Comparison of ENCODE assay signal across 22 cellular contexts in genomic region chr12:18752947-18753346, GRCh38. TPM values are rescaled to one million over a fixed set of nuclear protein-coding genes. Genes with fewer than 3 reads are reported as not detected.
DNase-seq lines count a peak whose midpoint lies in the region; ATAC-seq, FAIRE-seq and TF ChIP-seq lines count a peak whose summit lies in the region.
"Had no signal": no experiment of that assay in that cellular context is flagged by ENCODE, and none has a peak within 500 bp of the region (broad histone marks: within the 10 kb centered on the region; RNA-seq: fewer than 3 reads in every experiment).

No MANE protein-coding gene starts in this region.

- ATAC-seq in heart right ventricle (no peak), left ventricle myocardium superior (no peak), HG03354 (IDR thresholded peaks at IDR 0.05; ENCODE audit: poor library complexity, severe bottlenecking, unreplicated experiment) (no peak), HG03280 (IDR thresholded peaks at IDR 0.05; ENCODE audit: unreplicated experiment) (no peak)
- ATAC-seq: activated CD8-positive, alpha-beta memory T cell treated with anti-CD3 and anti-CD28 coated beads, Interleukin-2, amount 10 ng/mL, durations not matched to agents 7 days and 5 days had no signal

- CTCF ChIA-PET in RWPE1 (lab: Yijun Ruan, JAX) = no interaction called here

- no peak overlapping the region for H3K14ac ChIP-seq in mesenchymal stem cell (ENCODE audit: low read length in 2 of 2)

- FAIRE-seq in urothelium cell line (lab: Jason Lieb, UNC) = no peak
- FAIRE-seq: A549, pancreas had no signal

- H3K9ac ChIP-seq in mesenchymal stem cell (ENCODE audit: low read length) = peak overlapping the region; percentile 26

- in situ Hi-C loops in brain microvascular endothelial cell (cut with HindIII; ENCODE audit: low pct_ligation_motif_present, low sequenced_read_pairs) = no loop called here

- H3K27me3 ChIP-seq in heart right ventricle (no peaks in the 10 kb centered on the region), brain microvascular endothelial cell (replicated peaks) (no peaks in the 10 kb centered on the region), mesenchymal stem cell (ENCODE audit: control insufficient read depth in 1 of 2, insufficient read depth in 1 of 2, low read length in 2 of 2) (no peaks in the 10 kb centered on the region)
- H3K27me3 ChIP-seq: pancreas had no signal

- H2BK5ac ChIP-seq in mesenchymal stem cell (ENCODE audit: low read depth, low read length, poor library complexity, severe bottlenecking) = no peak overlapping the region

- H3K4me3 ChIP-seq in heart right ventricle (peak overlapping the region in 4 of 10 donors; percentile 37 to 41 (median 40)), brain microvascular endothelial cell (ENCODE audit: low read depth, low read length) (no peak overlapping the region), mesenchymal stem cell (ENCODE audit: insufficient read depth in 1 of 2, low read depth in 1 of 2, low read length in 2 of 2) (no peak overlapping the region)
- H3K4me3 ChIP-seq: A549, coronary artery, pancreas had no signal

- no peak overlapping the region for H3K4ac ChIP-seq in mesenchymal stem cell (ENCODE audit: low read depth in 1 of 2, low read length in 2 of 2)

- H3K79me1 ChIP-seq in mesenchymal stem cell (replicated peaks; ENCODE audit: low read length, poor library complexity, severe bottlenecking) = no peaks in the 10 kb centered on the region

- no peak overlapping the region for H2BK12ac ChIP-seq in mesenchymal stem cell (ENCODE audit: low read length in 2 of 2)

- H3K4me2 ChIP-seq in mesenchymal stem cell (ENCODE audit: low read length, poor library complexity, severe bottlenecking) = no peak overlapping the region
- H3K4me2 ChIP-seq: A549 had no signal

- no peak for TF ChIP-seq CTCF in heart right ventricle (IDR thresholded peaks at IDR 0.05)
- TF ChIP-seq CTCF in brain microvascular endothelial cell (IDR thresholded peaks at IDR 0.05; ENCODE audit: low read depth, low read length, missing control alignments) = no peak
- no peak for TF ChIP-seq CTCF in RWPE1 (conservative IDR thresholded peaks at IDR 0.05; ENCODE audit: low read depth)

- intact Hi-C loops in heart right ventricle (cut with DNase I) (loop anchor here in 3 of 10 donors (5.0 to 10.0 kb wide), 7 partner anchors 51 to 432 kb away; no protein-coding TSS in a partner anchor), left ventricle myocardium superior (cut with micrococcal nuclease) (no loop called here)

- H3K36me3 ChIP-seq in heart right ventricle (no peaks in the 10 kb centered on the region), brain microvascular endothelial cell (replicated peaks) (no peaks in the 10 kb centered on the region), mesenchymal stem cell (ENCODE audit: control insufficient read depth in 1 of 2, insufficient read depth in 2 of 2, low read depth in 1 of 2, low read length in 2 of 2) (no peaks in the 10 kb centered on the region)
- H3K36me3 ChIP-seq: pancreas had no signal

- no peak overlapping the region for H3K23ac ChIP-seq in mesenchymal stem cell (ENCODE audit: low read length in 2 of 2)

- 38 to 48% methylated on average over 1 of the region's 1 CpG for WGBS in heart right ventricle, 2 donors
- 0% methylated on average over 1 of the region's 1 CpG for WGBS in mesenchymal stem cell

- no peaks in the 10 kb centered on the region for H3K9me3 ChIP-seq in heart right ventricle
- no peaks in the 10 kb centered on the region for H3K9me3 ChIP-seq in mesenchymal stem cell (ENCODE audit: control insufficient read depth, low read length)
- H3K9me3 ChIP-seq: A549, pancreas had no signal

- H4K91ac ChIP-seq in mesenchymal stem cell (ENCODE audit: low read length) = no peak overlapping the region

- DNase-seq in heart right ventricle (no peak), left ventricle myocardium superior (no peak), brain microvascular endothelial cell (no peak), mesenchymal stem cell (peak; percentile 42), urothelium cell line (ENCODE audit: low spot score) (peak; percentile 12), RWPE1 (ENCODE audit: low spot score) (no peak)
- DNase-seq: activated CD8-positive, alpha-beta memory T cell treated with anti-CD3 and anti-CD28 coated beads, Interleukin-2, amount 10 ng/mL, durations not matched to agents 7 days and 5 days; activated gamma-delta T cell; CD4-positive, alpha-beta T cell; Karpas-422; NCI-H1105 treated with DMSO at 0.1 percent for 48 hours; NCI-H774; stimulated activated naive CD4-positive, alpha-beta T cell; T-cell had no signal

- H3K4me1 ChIP-seq in heart right ventricle = peaks cover 6 to 60% (median 33%) of the 10 kb centered on the region in 9 donors
- peaks cover 8% of the 10 kb centered on the region for H3K4me1 ChIP-seq in mesenchymal stem cell (ENCODE audit: control insufficient read depth, insufficient read depth, low read depth, low read length)
- H3K4me1 ChIP-seq: A549, pancreas had no signal

- peak overlapping the region; percentile 82 for H2BK120ac ChIP-seq in mesenchymal stem cell (ENCODE audit: low read depth, low read length)

- H2BK15ac ChIP-seq in mesenchymal stem cell (ENCODE audit: low read depth, poor library complexity, severe bottlenecking) = no peak overlapping the region

- POLR2A ChIA-PET in RWPE1 (lab: Yijun Ruan, JAX; ENCODE audit: low non-redundant PET) = no interaction called here

- H2AFZ ChIP-seq in mesenchymal stem cell (ENCODE audit: low read depth, low read length) = no peak overlapping the region

- peak overlapping the region; percentile 67 to 90 (median 76) for H3K27ac ChIP-seq in heart right ventricle
- peak overlapping the region; percentile 84 for H3K27ac ChIP-seq in brain microvascular endothelial cell
- H3K27ac ChIP-seq in mesenchymal stem cell (ENCODE audit: low read length, poor library complexity, severe bottlenecking) = no peak overlapping the region
- H3K27ac ChIP-seq in RWPE1 = no peak overlapping the region
- H3K27ac ChIP-seq: A549, pancreas had no signal

- peak overlapping the region; percentile 55 for H4K8ac ChIP-seq in mesenchymal stem cell (ENCODE audit: low read length)

- peak overlapping the region in 1 of 2 experiments; percentile 66 for H3K18ac ChIP-seq in mesenchymal stem cell (ENCODE audit: low read depth in 1 of 2, low read length in 2 of 2)

- H2AK5ac ChIP-seq in mesenchymal stem cell (ENCODE audit: low read length, severe bottlenecking) = no peak overlapping the region

RNA-seq across cellular contexts. Expression of gene CAPZA3, which starts 15.0 kb away (rescaled TPM):
- not detected for total RNA-seq in heart right ventricle
- not detected for polyA plus RNA-seq in heart right ventricle
- not detected for total RNA-seq in left ventricle myocardium superior
- not detected for polyA plus RNA-seq in mesenchymal stem cell (2013, experiment 1 of 2)
- not detected for polyA plus RNA-seq in mesenchymal stem cell (2013, experiment 2 of 2)
- total RNA-seq: activated CD8-positive, alpha-beta memory T cell treated with anti-CD3 and anti-CD28 coated beads, Interleukin-2, amount 10 ng/mL, durations not matched to agents 7 days and 5 days; CD4-positive, alpha-beta T cell; epithelial cell of proximal tubule; glomerular endothelial cell; pancreas; T-cell had no signal
- polyA plus RNA-seq: A549 had no signal

RNA-seq across cellular contexts. Expression of gene PLCZ1, which starts 15.1 kb away (rescaled TPM):
- total RNA-seq in heart right ventricle (1 to 10 TPM in 1 of 10 donors, under 1 TPM in 2, not detected in 7; 0.32 to 1.5 (median 0.88) TPM), left ventricle myocardium superior (not detected)
- polyA plus RNA-seq in heart right ventricle = under 1 TPM in 1 of 2 donors, not detected in 1; 0.88 TPM
- not detected for polyA plus RNA-seq in mesenchymal stem cell (2013, experiment 1 of 2)
- polyA plus RNA-seq in mesenchymal stem cell (2013, experiment 2 of 2) = not detected
- total RNA-seq: activated CD8-positive, alpha-beta memory T cell treated with anti-CD3 and anti-CD28 coated beads, Interleukin-2, amount 10 ng/mL, durations not matched to agents 7 days and 5 days; CD4-positive, alpha-beta T cell; epithelial cell of proximal tubule; glomerular endothelial cell; mucosa of gallbladder; pancreas; T-cell had no signal
- polyA plus RNA-seq: A549, pancreas had no signal

Comparison
In these comparisons a context has a peak if more than half of its experiments do, and no peak if none do; other contexts are left out.
1. DNase-seq: peak in mesenchymal stem cell (single experiment) and urothelium cell line (single experiment); none in heart right ventricle (0 of 2), left ventricle myocardium superior (single experiment), brain microvascular endothelial cell (single experiment) and RWPE1 (single experiment).
2. H3K27ac ChIP-seq: peak in heart right ventricle (10 of 10) and brain microvascular endothelial cell (single experiment); none in mesenchymal stem cell (single experiment) and RWPE1 (single experiment).